ENCODE assay signal across 25 cellular contexts in the genomic region with DNA sequence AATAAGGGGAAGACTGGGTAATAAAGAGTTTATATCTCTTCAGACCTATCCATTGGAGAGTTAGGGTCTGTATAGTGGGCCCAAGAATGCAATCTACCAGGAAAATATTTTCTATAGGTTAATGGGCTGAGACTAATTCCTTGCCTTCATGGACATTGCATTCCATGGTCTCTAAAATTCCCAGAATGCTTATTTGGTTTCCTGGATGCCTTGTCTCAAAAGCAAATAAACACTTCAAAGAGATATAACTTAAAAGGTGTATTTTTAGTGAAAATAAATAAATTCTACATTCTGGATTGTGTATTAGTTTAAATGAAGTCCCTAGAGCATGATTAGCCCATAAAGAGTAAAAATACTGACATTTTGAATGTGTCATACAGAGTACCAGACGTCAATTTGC.
"Had no signal": no experiment of that assay in that cellular context is flagged by ENCODE, and none has a peak within 500 bp of the region (broad histone marks: within the 10 kb centered on the region; RNA-seq: fewer than 3 reads in every experiment).

No MANE protein-coding gene starts in this region.

- H3K27me3 ChIP-seq: colonic mucosa, esophagus squamous epithelium, gastrocnemius medialis, heart right ventricle, left lung had no signal

- ATAC-seq: effector memory CD8-positive, alpha-beta T cell; esophagus mucosa; gastrocnemius medialis; heart right ventricle; left cardiac atrium; left lung; left ventricle myocardium superior; lower lobe of right lung; mucosa of descending colon had no signal

- H3K9me3 ChIP-seq: colonic mucosa, esophagus squamous epithelium, gastrocnemius medialis, lower lobe of right lung, mucosa of descending colon had no signal

- H3K4me3 ChIP-seq: colonic mucosa, esophagus squamous epithelium, gastrocnemius medialis, heart right ventricle, left lung, lower lobe of right lung, mucosa of descending colon had no signal

- DNase-seq: colonic mucosa; cortex of kidney; effector CD8-positive, alpha-beta T cell; effector memory CD8-positive, alpha-beta T cell; endodermal cell; erythroblast; esophagus squamous epithelium; foreskin fibroblast; foreskin melanocyte; gastrocnemius medialis; glutamatergic neuron; head of caudate nucleus; heart right ventricle; hippocampal formation; left cardiac atrium; left lung; left ventricle myocardium superior; lower lobe of right lung; mesenchymal stem cell; mucosa of descending colon had no signal

- H3K36me3 ChIP-seq: colonic mucosa, esophagus squamous epithelium, gastrocnemius medialis, heart right ventricle, left lung, lower lobe of right lung had no signal

- H3K4me1 ChIP-seq: colonic mucosa, esophagus squamous epithelium, gastrocnemius medialis, heart right ventricle, left lung, lower lobe of right lung had no signal

- H3K27ac ChIP-seq: colonic mucosa, epithelial cell of prostate, esophagus squamous epithelium, gastrocnemius medialis, heart right ventricle, left lung, lower lobe of right lung had no signal

- FAIRE-seq: endometrium, islet of Langerhans, keratinocyte had no signal
